ENCODE assay signal across 8 cellular contexts in genomic region chr15:101126618-101127502, GRCh38.
DNase-seq lines count a peak whose midpoint lies in the region; ATAC-seq and TF ChIP-seq lines count a peak whose summit lies in the region.

No MANE protein-coding gene starts in this region.

- peak overlapping the region; percentile 66 for H3K4me3 Mint-ChIP-seq in activated CD4-positive, alpha-beta memory T cell treated with anti-CD3 and anti-CD28 coated beads, Interleukin-2, amount 10 ng/mL, durations not matched to agents 7 days and 5 days

- H3K4me3 ChIP-seq in heart right ventricle: no peak overlapping the region
- no peak overlapping the region for H3K4me3 ChIP-seq in body of pancreas

- POLR2A ChIA-PET in activated CD4-positive, alpha-beta memory T cell treated with anti-CD3 and anti-CD28 coated beads, Interleukin-2, amount 10 ng/mL, durations not matched to agents 7 days and 5 days (lab: Charles Lee): interaction anchor here (0.8 to 2.1 kb wide), 14 partner anchors 10 to 169 kb away, joined by 3 to 11 read pairs (median 3); partner anchors contain the start of genes CHSY1 and SNRPA1

- H3K4me1 ChIP-seq in heart right ventricle (peaks cover 5 to 77% (median 28%) of the 10 kb centered on the region in 9 donors), body of pancreas (peaks cover 6% of the 10 kb centered on the region)

- WGBS in heart right ventricle, 2 donors: 79 to 81% methylated on average over 11 of the region's 11 CpGs
- 73 to 77% methylated on average over 11 of the region's 11 CpGs for WGBS in body of pancreas, 2 donors

- peaks cover 26% of the 10 kb centered on the region for H3K36me3 Mint-ChIP-seq in activated CD4-positive, alpha-beta memory T cell treated with anti-CD3 and anti-CD28 coated beads, Interleukin-2, amount 10 ng/mL, durations not matched to agents 7 days and 5 days (ENCODE audit: low read depth)

- H3K27ac ChIP-seq in heart right ventricle (peak overlapping the region; percentile 14 to 94 (median 74)), body of pancreas (peak overlapping the region in 2 of 4 donors; percentile 37 to 53)

- H3K36me3 ChIP-seq in heart right ventricle (no peaks in the 10 kb centered on the region), body of pancreas (replicated peaks in 1 of 2; ENCODE audit: insufficient read depth in 1 of 2, low read depth in 2 of 2) (no peaks in the 10 kb centered on the region)

- peak overlapping the region; percentile 95 for H3K27ac Mint-ChIP-seq in activated CD4-positive, alpha-beta memory T cell treated with anti-CD3 and anti-CD28 coated beads, Interleukin-2, amount 10 ng/mL, durations not matched to agents 7 days and 5 days

- ATAC-seq in GM21367 (IDR thresholded peaks at IDR 0.05; ENCODE audit: unreplicated experiment) (peak; percentile 31), HG03558 (IDR thresholded peaks at IDR 0.05; ENCODE audit: extremely low read depth, unreplicated experiment) (peak; percentile 6), heart right ventricle (peak; percentile 13 to 42 (median 28)), body of pancreas (no peak)

- TF ChIP-seq CTCF in heart right ventricle (IDR thresholded peaks at IDR 0.05) (no peak), body of pancreas (IDR thresholded peaks at IDR 0.05) (no peak)

- DNase-seq in ELR (ENCODE audit: low read depth) (peak; percentile 28), heart right ventricle (no peak), cerebellum (ENCODE audit: low spot score) (no peak), body of pancreas (no peak)
- peak; percentile 46 for DNase-seq in activated CD4-positive, alpha-beta memory T cell treated with anti-CD3 and anti-CD28 coated beads, Interleukin-2, amount 10 ng/mL, durations not matched to agents 7 days and 5 days
- DNase-seq in stimulated activated CD4-positive, alpha-beta T cell treated with anti-CD3 and anti-CD28 coated beads, Interleukin-4, amount 100 ng/mL, for 4 hours: peak; percentile 9 to 12

- peaks cover 8% of the 10 kb centered on the region for H3K27me3 Mint-ChIP-seq in activated CD4-positive, alpha-beta memory T cell treated with anti-CD3 and anti-CD28 coated beads, Interleukin-2, amount 10 ng/mL, durations not matched to agents 7 days and 5 days

- H3K27me3 ChIP-seq in heart right ventricle (no peaks in the 10 kb centered on the region), body of pancreas (no peaks in the 10 kb centered on the region)

- peaks cover 0 to 9% (median 0%) of the 10 kb centered on the region in 11 donors for H3K9me3 ChIP-seq in heart right ventricle
- H3K9me3 ChIP-seq in body of pancreas: no peaks in the 10 kb centered on the region

- peaks cover 3% of the 10 kb centered on the region for H3K9me3 Mint-ChIP-seq in activated CD4-positive, alpha-beta memory T cell treated with anti-CD3 and anti-CD28 coated beads, Interleukin-2, amount 10 ng/mL, durations not matched to agents 7 days and 5 days

- H3K4me1 Mint-ChIP-seq in activated CD4-positive, alpha-beta memory T cell treated with anti-CD3 and anti-CD28 coated beads, Interleukin-2, amount 10 ng/mL, durations not matched to agents 7 days and 5 days: peaks cover 72% of the 10 kb centered on the region

- no peak for TF ChIP-seq POLR2A in body of pancreas (IDR thresholded peaks at IDR 0.05)

- CTCF ChIA-PET in activated CD4-positive, alpha-beta memory T cell treated with anti-CD3 and anti-CD28 coated beads, Interleukin-2, amount 10 ng/mL, durations not matched to agents 7 days and 5 days (lab: Charles Lee): interaction anchor here (0.7 to 2.3 kb wide), 11 partner anchors 26 to 131 kb away, joined by 3 to 15 read pairs (median 5); partner anchors contain the start of gene CHSY1

- intact Hi-C loops in heart right ventricle (cut with DNase I): loop anchor here in 7 of 10 donors (5.0 to 10.0 kb wide), 4 partner anchors 35 to 128 kb away; partner anchors contain the start of gene CHSY1 (in 4 of the 7)
- intact Hi-C loops in body of pancreas (cut with DNase I): no loop called here

Comparison
In these comparisons a context has a peak if more than half of its experiments do, and no peak if none do; other contexts are left out.
1. DNase-seq: peak in ELR (single experiment), activated CD4-positive, alpha-beta memory T cell treated with anti-CD3 and anti-CD28 coated beads, Interleukin-2, amount 10 ng/mL, durations not matched to agents 7 days and 5 days (single experiment) and stimulated activated CD4-positive, alpha-beta T cell treated with anti-CD3 and anti-CD28 coated beads, Interleukin-4, amount 100 ng/mL, for 4 hours (2 of 2); none in heart right ventricle (0 of 2), cerebellum (single experiment) and body of pancreas (0 of 4).